1 cellular context compared by ENCODE assay signal in the genomic region with DNA sequence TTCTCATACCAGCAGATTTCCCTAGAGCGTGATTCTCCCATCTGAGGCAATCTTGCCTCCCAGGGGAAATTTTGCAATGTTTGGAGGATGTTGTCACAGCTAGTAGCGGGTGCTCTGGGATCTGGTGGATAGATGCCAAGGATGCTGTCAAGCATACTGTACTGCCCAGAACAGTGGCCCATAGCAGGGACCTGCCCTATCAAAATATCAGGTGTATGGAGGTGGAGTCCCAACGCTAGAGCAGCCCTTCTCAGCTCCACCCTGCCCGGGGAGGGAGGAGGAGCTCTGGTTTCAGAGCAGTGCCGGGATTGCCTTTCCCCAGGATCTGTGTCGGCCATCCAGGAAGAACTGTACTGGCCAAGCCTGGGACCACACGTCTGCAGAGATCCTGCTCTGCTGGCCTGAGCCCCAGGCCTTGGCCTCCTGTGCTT.
TF ChIP-seq lines count a peak whose summit lies in the region.

No MANE protein-coding gene starts in this region.

TF ChIP-seq in HEK293, 187 proteins besides CTCF, POLR2A, EP300 and RAD21 (continued from another document and continues in another):
- TF ChIP-seq, protein P1, sequence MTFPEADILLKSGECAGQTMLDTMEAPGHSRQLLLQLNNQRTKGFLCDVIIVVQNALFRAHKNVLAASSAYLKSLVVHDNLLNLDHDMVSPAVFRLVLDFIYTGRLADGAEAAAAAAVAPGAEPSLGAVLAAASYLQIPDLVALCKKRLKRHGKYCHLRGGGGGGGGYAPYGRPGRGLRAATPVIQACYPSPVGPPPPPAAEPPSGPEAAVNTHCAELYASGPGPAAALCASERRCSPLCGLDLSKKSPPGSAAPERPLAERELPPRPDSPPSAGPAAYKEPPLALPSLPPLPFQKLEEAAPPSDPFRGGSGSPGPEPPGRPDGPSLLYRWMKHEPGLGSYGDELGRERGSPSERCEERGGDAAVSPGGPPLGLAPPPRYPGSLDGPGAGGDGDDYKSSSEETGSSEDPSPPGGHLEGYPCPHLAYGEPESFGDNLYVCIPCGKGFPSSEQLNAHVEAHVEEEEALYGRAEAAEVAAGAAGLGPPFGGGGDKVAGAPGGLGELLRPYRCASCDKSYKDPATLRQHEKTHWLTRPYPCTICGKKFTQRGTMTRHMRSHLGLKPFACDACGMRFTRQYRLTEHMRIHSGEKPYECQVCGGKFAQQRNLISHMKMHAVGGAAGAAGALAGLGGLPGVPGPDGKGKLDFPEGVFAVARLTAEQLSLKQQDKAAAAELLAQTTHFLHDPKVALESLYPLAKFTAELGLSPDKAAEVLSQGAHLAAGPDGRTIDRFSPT (tag by site-specific recombination; IDR thresholded peaks at IDR 0.05), result no peak
- TF ChIP-seq, protein P2, sequence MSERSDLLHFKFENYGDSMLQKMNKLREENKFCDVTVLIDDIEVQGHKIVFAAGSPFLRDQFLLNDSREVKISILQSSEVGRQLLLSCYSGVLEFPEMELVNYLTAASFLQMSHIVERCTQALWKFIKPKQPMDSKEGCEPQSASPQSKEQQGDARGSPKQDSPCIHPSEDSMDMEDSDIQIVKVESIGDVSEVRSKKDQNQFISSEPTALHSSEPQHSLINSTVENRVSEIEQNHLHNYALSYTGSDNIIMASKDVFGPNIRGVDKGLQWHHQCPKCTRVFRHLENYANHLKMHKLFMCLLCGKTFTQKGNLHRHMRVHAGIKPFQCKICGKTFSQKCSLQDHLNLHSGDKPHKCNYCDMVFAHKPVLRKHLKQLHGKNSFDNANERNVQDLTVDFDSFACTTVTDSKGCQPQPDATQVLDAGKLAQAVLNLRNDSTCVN (tag by site-specific recombination; optimal IDR thresholded peaks at IDR 0.05), result no peak
- TF ChIP-seq ZFHX2 (tag by site-specific recombination; conservative IDR thresholded peaks at IDR 0.05) (no peak), ZSCAN23 (tag by site-specific recombination; IDR thresholded peaks at IDR 0.05) (0 out of 2 replicates have a peak, but pooled peaks have one; percentile 14), ZFP41 (tag by site-specific recombination; IDR thresholded peaks at IDR 0.05; ENCODE audit: borderline replicate concordance) (no peak), ZNF324 (tag by site-specific recombination; IDR thresholded peaks at IDR 0.05) (no peak), ZNF157 (tag by site-specific recombination; IDR thresholded peaks at IDR 0.05) (no peak), OSR2 (tag by site-specific recombination; IDR thresholded peaks at IDR 0.05) (no peak), ZNF701 (tag by site-specific recombination; IDR thresholded peaks at IDR 0.05) (no peak), MYNN (tag by site-specific recombination; IDR thresholded peaks at IDR 0.05; ENCODE audit: borderline replicate concordance) (no peak), ZNF211 (tag by site-specific recombination; IDR thresholded peaks at IDR 0.05; ENCODE audit: low read depth) (no peak), YY2 (tag by site-specific recombination; IDR thresholded peaks at IDR 0.05) (no peak), MZF1 (tag by site-specific recombination; IDR thresholded peaks at IDR 0.05; ENCODE audit: borderline replicate concordance) (no peak), ZBTB17 (tag by site-specific recombination; IDR thresholded peaks at IDR 0.05) (peak; percentile 28; the same call in 1 of the 2 replicates), GLIS2 (tag by site-specific recombination; IDR thresholded peaks at IDR 0.05) (no peak), ZNF311 (tag by site-specific recombination; IDR thresholded peaks at IDR 0.05; ENCODE audit: borderline replicate concordance) (no peak), ZNF624 (tag by site-specific recombination; IDR thresholded peaks at IDR 0.05) (no peak), ZNF664 (tag by site-specific recombination; IDR thresholded peaks at IDR 0.05) (no peak), ZNF626 (tag by site-specific recombination; IDR thresholded peaks at IDR 0.05) (no peak), ZNF146 (tag by site-specific recombination; IDR thresholded peaks at IDR 0.05) (peak; percentile 100), TCF7L2 (IDR thresholded peaks at IDR 0.05; ENCODE audit: borderline replicate concordance, low read depth, low read length) (no peak), SCRT1 (tag by site-specific recombination; IDR thresholded peaks at IDR 0.05; ENCODE audit: borderline replicate concordance) (no peak), ZNF654 (tag by site-specific recombination; IDR thresholded peaks at IDR 0.05; ENCODE audit: low read depth) (no peak), ZNF16 (tag by site-specific recombination; IDR thresholded peaks at IDR 0.05; ENCODE audit: low read depth) (no peak), ZNF555 (tag by site-specific recombination; conservative IDR thresholded peaks at IDR 0.05) (no peak), ZNF707 (tag by site-specific recombination; IDR thresholded peaks at IDR 0.05) (no peak), HOXD13 (CRISPR knock-in tag; IDR thresholded peaks at IDR 0.05; ENCODE audit: borderline replicate concordance) (no peak), GLIS1 (tag by site-specific recombination; IDR thresholded peaks at IDR 0.05) (peak; percentile 36; the same call in 1 of the 2 replicates), ZNF747 (tag by site-specific recombination; IDR thresholded peaks at IDR 0.05) (no peak), ZNF394 (tag by site-specific recombination; IDR thresholded peaks at IDR 0.05; ENCODE audit: borderline replicate concordance) (no peak), HOXA7 (CRISPR knock-in tag; IDR thresholded peaks at IDR 0.05; ENCODE audit: borderline replicate concordance) (no peak), ZNF600 (tag by site-specific recombination; IDR thresholded peaks at IDR 0.05) (peak; percentile 29; the same call in 1 of the 2 replicates), ZNF623 (tag by site-specific recombination; IDR thresholded peaks at IDR 0.05) (no peak), ZNF629 (tag by site-specific recombination; IDR thresholded peaks at IDR 0.05) (0 out of 2 replicates have a peak, but pooled peaks have one; percentile 15), SP7 (tag by site-specific recombination; IDR thresholded peaks at IDR 0.05) (no peak), ZNF514 (tag by site-specific recombination; IDR thresholded peaks at IDR 0.05) (no peak), ZNF544 (tag by site-specific recombination; IDR thresholded peaks at IDR 0.05) (no peak), ZNF302 (tag by site-specific recombination; IDR thresholded peaks at IDR 0.05; ENCODE audit: low read depth) (no peak), ZNF133 (tag by site-specific recombination; IDR thresholded peaks at IDR 0.05) (no peak), ZNF830 (tag by site-specific recombination; IDR thresholded peaks at IDR 0.05; ENCODE audit: low read depth) (no peak)
- TF ChIP-seq, protein P3, sequence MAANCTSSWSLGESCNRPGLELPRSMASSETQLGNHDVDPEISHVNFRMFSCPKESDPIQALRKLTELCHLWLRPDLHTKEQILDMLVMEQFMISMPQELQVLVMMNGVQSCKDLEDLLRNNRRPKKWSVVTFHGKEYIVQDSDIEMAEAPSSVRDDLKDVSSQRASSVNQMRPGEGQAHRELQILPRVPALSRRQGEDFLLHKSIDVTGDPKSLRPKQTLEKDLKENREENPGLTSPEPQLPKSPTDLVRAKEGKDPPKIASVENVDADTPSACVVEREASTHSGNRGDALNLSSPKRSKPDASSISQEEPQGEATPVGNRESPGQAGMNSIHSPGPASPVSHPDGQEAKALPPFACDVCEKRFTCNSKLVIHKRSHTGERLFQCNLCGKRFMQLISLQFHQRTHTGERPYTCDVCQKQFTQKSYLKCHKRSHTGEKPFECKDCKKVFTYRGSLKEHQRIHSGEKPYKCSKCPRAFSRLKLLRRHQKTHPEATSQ (tag by site-specific recombination; IDR thresholded peaks at IDR 0.05), result no peak
- TF ChIP-seq, protein P4, sequence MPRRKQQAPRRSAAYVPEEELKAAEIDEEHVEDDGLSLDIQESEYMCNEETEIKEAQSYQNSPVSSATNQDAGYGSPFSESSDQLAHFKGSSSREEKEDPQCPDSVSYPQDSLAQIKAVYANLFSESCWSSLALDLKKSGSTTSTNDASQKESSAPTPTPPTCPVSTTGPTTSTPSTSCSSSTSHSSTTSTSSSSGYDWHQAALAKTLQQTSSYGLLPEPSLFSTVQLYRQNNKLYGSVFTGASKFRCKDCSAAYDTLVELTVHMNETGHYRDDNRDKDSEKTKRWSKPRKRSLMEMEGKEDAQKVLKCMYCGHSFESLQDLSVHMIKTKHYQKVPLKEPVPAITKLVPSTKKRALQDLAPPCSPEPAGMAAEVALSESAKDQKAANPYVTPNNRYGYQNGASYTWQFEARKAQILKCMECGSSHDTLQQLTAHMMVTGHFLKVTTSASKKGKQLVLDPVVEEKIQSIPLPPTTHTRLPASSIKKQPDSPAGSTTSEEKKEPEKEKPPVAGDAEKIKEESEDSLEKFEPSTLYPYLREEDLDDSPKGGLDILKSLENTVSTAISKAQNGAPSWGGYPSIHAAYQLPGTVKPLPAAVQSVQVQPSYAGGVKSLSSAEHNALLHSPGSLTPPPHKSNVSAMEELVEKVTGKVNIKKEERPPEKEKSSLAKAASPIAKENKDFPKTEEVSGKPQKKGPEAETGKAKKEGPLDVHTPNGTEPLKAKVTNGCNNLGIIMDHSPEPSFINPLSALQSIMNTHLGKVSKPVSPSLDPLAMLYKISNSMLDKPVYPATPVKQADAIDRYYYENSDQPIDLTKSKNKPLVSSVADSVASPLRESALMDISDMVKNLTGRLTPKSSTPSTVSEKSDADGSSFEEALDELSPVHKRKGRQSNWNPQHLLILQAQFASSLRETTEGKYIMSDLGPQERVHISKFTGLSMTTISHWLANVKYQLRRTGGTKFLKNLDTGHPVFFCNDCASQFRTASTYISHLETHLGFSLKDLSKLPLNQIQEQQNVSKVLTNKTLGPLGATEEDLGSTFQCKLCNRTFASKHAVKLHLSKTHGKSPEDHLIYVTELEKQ (tag by site-specific recombination; IDR thresholded peaks at IDR 0.05; ENCODE audit: borderline replicate concordance), result no peak
- TF ChIP-seq, protein P5, sequence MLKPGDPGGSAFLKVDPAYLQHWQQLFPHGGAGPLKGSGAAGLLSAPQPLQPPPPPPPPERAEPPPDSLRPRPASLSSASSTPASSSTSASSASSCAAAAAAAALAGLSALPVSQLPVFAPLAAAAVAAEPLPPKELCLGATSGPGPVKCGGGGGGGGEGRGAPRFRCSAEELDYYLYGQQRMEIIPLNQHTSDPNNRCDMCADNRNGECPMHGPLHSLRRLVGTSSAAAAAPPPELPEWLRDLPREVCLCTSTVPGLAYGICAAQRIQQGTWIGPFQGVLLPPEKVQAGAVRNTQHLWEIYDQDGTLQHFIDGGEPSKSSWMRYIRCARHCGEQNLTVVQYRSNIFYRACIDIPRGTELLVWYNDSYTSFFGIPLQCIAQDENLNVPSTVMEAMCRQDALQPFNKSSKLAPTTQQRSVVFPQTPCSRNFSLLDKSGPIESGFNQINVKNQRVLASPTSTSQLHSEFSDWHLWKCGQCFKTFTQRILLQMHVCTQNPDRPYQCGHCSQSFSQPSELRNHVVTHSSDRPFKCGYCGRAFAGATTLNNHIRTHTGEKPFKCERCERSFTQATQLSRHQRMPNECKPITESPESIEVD (tag by site-specific recombination; IDR thresholded peaks at IDR 0.05), result no peak
- TF ChIP-seq, protein P6, sequence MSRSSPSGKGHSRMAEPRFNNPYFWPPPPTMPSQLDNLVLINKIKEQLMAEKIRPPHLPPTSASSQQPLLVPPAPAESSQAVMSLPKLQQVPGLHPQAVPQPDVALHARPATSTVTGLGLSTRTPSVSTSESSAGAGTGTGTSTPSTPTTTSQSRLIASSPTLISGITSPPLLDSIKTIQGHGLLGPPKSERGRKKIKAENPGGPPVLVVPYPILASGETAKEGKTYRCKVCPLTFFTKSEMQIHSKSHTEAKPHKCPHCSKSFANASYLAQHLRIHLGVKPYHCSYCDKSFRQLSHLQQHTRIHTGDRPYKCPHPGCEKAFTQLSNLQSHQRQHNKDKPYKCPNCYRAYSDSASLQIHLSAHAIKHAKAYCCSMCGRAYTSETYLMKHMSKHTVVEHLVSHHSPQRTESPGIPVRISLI (tag by site-specific recombination; IDR thresholded peaks at IDR 0.05), result no peak
- TF ChIP-seq, protein P7, sequence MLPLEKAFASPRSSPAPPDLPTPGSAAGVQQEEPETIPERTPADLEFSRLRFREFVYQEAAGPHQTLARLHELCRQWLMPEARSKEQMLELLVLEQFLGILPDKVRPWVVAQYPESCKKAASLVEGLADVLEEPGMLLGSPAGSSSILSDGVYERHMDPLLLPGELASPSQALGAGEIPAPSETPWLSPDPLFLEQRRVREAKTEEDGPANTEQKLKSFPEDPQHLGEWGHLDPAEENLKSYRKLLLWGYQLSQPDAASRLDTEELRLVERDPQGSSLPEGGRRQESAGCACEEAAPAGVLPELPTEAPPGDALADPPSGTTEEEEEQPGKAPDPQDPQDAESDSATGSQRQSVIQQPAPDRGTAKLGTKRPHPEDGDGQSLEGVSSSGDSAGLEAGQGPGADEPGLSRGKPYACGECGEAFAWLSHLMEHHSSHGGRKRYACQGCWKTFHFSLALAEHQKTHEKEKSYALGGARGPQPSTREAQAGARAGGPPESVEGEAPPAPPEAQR (tag by site-specific recombination; IDR thresholded peaks at IDR 0.05), result no peak
- TF ChIP-seq, protein P8, sequence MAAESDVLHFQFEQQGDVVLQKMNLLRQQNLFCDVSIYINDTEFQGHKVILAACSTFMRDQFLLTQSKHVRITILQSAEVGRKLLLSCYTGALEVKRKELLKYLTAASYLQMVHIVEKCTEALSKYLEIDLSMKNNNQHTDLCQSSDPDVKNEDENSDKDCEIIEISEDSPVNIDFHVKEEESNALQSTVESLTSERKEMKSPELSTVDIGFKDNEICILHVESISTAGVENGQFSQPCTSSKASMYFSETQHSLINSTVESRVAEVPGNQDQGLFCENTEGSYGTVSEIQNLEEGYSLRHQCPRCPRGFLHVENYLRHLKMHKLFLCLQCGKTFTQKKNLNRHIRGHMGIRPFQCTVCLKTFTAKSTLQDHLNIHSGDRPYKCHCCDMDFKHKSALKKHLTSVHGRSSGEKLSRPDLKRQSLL (tag by site-specific recombination; IDR thresholded peaks at IDR 0.05), result no peak
- TF ChIP-seq, protein P9, sequence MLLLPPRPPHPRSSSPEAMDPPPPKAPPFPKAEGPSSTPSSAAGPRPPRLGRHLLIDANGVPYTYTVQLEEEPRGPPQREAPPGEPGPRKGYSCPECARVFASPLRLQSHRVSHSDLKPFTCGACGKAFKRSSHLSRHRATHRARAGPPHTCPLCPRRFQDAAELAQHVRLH (tag by site-specific recombination; IDR thresholded peaks at IDR 0.05), result no peak
- TF ChIP-seq, protein P10, sequence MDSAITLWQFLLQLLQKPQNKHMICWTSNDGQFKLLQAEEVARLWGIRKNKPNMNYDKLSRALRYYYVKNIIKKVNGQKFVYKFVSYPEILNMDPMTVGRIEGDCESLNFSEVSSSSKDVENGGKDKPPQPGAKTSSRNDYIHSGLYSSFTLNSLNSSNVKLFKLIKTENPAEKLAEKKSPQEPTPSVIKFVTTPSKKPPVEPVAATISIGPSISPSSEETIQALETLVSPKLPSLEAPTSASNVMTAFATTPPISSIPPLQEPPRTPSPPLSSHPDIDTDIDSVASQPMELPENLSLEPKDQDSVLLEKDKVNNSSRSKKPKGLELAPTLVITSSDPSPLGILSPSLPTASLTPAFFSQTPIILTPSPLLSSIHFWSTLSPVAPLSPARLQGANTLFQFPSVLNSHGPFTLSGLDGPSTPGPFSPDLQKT (IDR thresholded peaks at IDR 0.05; ENCODE audit: borderline replicate concordance, low read depth, low read length), result no peak
